In genomic region chr10:117609095-117609821, GRCh38 we compare ENCODE assay signal across 8 cellular contexts.
DNase-seq lines count a peak whose midpoint lies in the region; TF ChIP-seq lines count a peak whose summit lies in the region.

No MANE protein-coding gene starts in this region.

- no peaks in the 10 kb centered on the region for H3K9me3 ChIP-seq in thyroid gland
- no peaks in the 10 kb centered on the region for H3K9me3 ChIP-seq in esophagus muscularis mucosa

- no peak overlapping the region for H3K27ac ChIP-seq in thyroid gland
- H3K27ac ChIP-seq in esophagus muscularis mucosa (replicated peaks in 1 of 4): no peak overlapping the region

- TF ChIP-seq CTCF in thyroid gland (IDR thresholded peaks at IDR 0.05) (no peak), esophagus muscularis mucosa (IDR thresholded peaks at IDR 0.05) (no peak)

- H3K4me3 ChIP-seq in thyroid gland (replicated peaks in 1 of 3) (no peak overlapping the region), esophagus muscularis mucosa (no peak overlapping the region)

- intact Hi-C loops in thyroid gland (cut with DNase I): no loop called here
- intact Hi-C loops in esophagus muscularis mucosa (cut with DNase I): no loop called here

- 13 to 21% methylated on average over 5 of the region's 5 CpGs for WGBS in thyroid gland, 2 donors
- WGBS in esophagus muscularis mucosa: 28% methylated on average over 5 of the region's 5 CpGs

- no peaks in the 10 kb centered on the region for H3K4me1 ChIP-seq in thyroid gland
- peaks cover 0 to 7% (median 0%) of the 10 kb centered on the region in 4 donors for H3K4me1 ChIP-seq in esophagus muscularis mucosa

- H3K27me3 ChIP-seq in thyroid gland (no peaks in the 10 kb centered on the region), esophagus muscularis mucosa (peaks cover 0 to 30% (median 0%) of the 10 kb centered on the region in 4 donors)

- no peak for TF ChIP-seq EP300 in esophagus muscularis mucosa (IDR thresholded peaks at IDR 0.05)

- no peaks in the 10 kb centered on the region for H3K36me3 ChIP-seq in thyroid gland
- no peaks in the 10 kb centered on the region for H3K36me3 ChIP-seq in esophagus muscularis mucosa

- DNase-seq in DMS53 (lab: John Stamatoyannopoulos, UW): peak; percentile 9
- no peak for DNase-seq in DMS53 treated with DMSO at 0.1 percent for 48 hours (lab: John Stamatoyannopoulos, UW; ENCODE audit: unreplicated experiment)
- DNase-seq in astrocyte of the hippocampus (ENCODE audit: low read depth, low spot score): peak; percentile 91
- peak; percentile 84 for DNase-seq in kidney glomerular epithelial cell (lab: John Stamatoyannopoulos, UW)
- peak; percentile 6 to 8 for DNase-seq in thyroid gland
- no peak for DNase-seq in iPS-NIHi11 (ENCODE audit: low spot score)
- no peak for DNase-seq in T-helper 2 cell
- DNase-seq in esophagus muscularis mucosa (ENCODE audit: extremely low spot score): no peak

- TF ChIP-seq POLR2A in thyroid gland (IDR thresholded peaks at IDR 0.05) (no peak), esophagus muscularis mucosa (IDR thresholded peaks at IDR 0.05; ENCODE audit: low read depth) (no peak)

Comparison
In these comparisons a context has a peak if more than half of its experiments do, and no peak if none do; other contexts are left out.
1. DNase-seq: peak in DMS53 (single experiment), astrocyte of the hippocampus (single experiment), kidney glomerular epithelial cell (single experiment) and thyroid gland (2 of 2); none in DMS53 treated with DMSO at 0.1 percent for 48 hours (single experiment), iPS-NIHi11 (single experiment), T-helper 2 cell (0 of 5) and esophagus muscularis mucosa (single experiment).